ENCODE assay signal across 9 cellular contexts in the genomic region with DNA sequence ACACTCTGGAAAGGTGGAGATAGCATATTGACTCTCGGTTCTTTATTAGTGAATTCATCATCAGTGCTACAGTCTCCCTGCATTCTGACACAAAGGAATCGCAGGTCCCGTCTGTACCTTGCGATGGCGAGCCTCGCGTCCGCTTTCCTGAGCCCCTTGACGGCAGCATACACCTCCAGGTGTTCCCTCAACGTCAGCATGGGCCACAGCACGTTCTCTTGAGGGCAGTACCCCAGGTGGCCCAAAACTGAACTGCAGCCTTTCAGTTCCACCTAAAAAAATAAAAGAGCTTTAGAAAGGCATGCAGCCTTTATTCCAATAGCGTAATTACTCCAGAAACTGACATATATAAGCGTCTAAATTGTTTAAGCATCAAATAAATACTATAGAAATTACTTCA. TPM values are rescaled to one million over a fixed set of nuclear protein-coding genes. Genes with fewer than 3 reads are reported as not detected.
DNase-seq lines count a peak whose midpoint lies in the region; ATAC-seq, FAIRE-seq and TF ChIP-seq lines count a peak whose summit lies in the region.
"Had no signal": no experiment of that assay in that cellular context is flagged by ENCODE, and none has a peak within 500 bp of the region (broad histone marks: within the 10 kb centered on the region; RNA-seq: fewer than 3 reads in every experiment).

No MANE protein-coding gene starts in this region.

- no peak overlapping the region for H3K9ac ChIP-seq in endothelial cell of umbilical vein (replicated peaks; ENCODE audit: extremely low read depth, insufficient read depth, low read length)

- CTCF ChIA-PET in endothelial cell of umbilical vein (lab: Charles Lee): interaction anchor here (0.6 to 1.2 kb wide), 13 partner anchors 8 to 223 kb away, joined by 3 to 6 read pairs (median 3); a partner anchor contains a TSS

- H3K36me3 ChIP-seq in endothelial cell of umbilical vein (ENCODE audit: control insufficient read depth in 2 of 2, extremely low read depth in 1 of 2, insufficient read depth in 2 of 2, low read length in 2 of 2): peaks cover 0 to 12% of the 10 kb centered on the region in 2 experiments
- no peaks in the 10 kb centered on the region for H3K36me3 ChIP-seq in small intestine (ENCODE audit: control insufficient read depth in 2 of 2, insufficient read depth in 2 of 2, low read length in 2 of 2)

- H4K20me1 ChIP-seq in endothelial cell of umbilical vein (replicated peaks; ENCODE audit: control insufficient read depth, extremely low read depth, insufficient read depth, low read length): no peaks in the 10 kb centered on the region

- no peak overlapping the region for H3K4me3 ChIP-seq in endothelial cell of umbilical vein (replicated peaks in 1 of 3; ENCODE audit: insufficient read depth in 1 of 3, low read depth in 1 of 3, low read length in 3 of 3)
- H3K4me3 ChIP-seq in small intestine (ENCODE audit: low read depth in 1 of 2, low read length in 2 of 2): no peak overlapping the region

- no peaks in the 10 kb centered on the region for H3K4me1 ChIP-seq in endothelial cell of umbilical vein (ENCODE audit: control insufficient read depth, extremely low read depth, insufficient read depth, low read length)
- H3K4me1 ChIP-seq in small intestine (ENCODE audit: control insufficient read depth in 2 of 2, insufficient read depth in 1 of 2, low read depth in 1 of 2, low read length in 1 of 2): no peaks in the 10 kb centered on the region

- TF ChIP-seq CTCF in endothelial cell of umbilical vein (IDR thresholded peaks at IDR 0.05; ENCODE audit: extremely low read depth in 1 of 2, insufficient read depth in 1 of 2, low read depth in 1 of 2, low read length in 2 of 2): peak; percentile 5 to 38

- no peak for ATAC-seq in GM19467 (IDR thresholded peaks at IDR 0.05; ENCODE audit: unreplicated experiment)

- no peak for TF ChIP-seq POLR2A in endothelial cell of umbilical vein (IDR thresholded peaks at IDR 0.05; ENCODE audit: low read depth, low read length)

- dilution Hi-C loops in endothelial cell of umbilical vein (cut with MboI; ENCODE audit: extremely low pct_ligation_motif_present, low sequenced_read_pairs): no loop called here

- BruUV-seq in endothelial cell of umbilical vein (replicated peaks; lab: Mats Ljungman, UMichigan): no TSS peak

- no peaks in the 10 kb centered on the region for H3K9me1 ChIP-seq in endothelial cell of umbilical vein (replicated peaks; ENCODE audit: control insufficient read depth, extremely low read depth, insufficient read depth, low read length)

- DNase-seq in NCI-H82 (lab: John Stamatoyannopoulos, UW) (peak; percentile 66), NCI-H82 treated with DMSO at 0.1 percent for 48 hours (lab: John Stamatoyannopoulos, UW; ENCODE audit: unreplicated experiment) (no peak), NCI-H748 treated with DMSO at 0.1 percent for 48 hours (lab: John Stamatoyannopoulos, UW) (peak; percentile 25), endothelial cell of umbilical vein (ENCODE audit: low read depth, low spot score) (no peak), small intestine (peak; percentile 14), NOMO-1 treated with dmso at 0.1 percent for 144 hours (lab: John Stamatoyannopoulos, UW; ENCODE audit: unreplicated experiment) (no peak), ecto neural progenitor cell (ENCODE audit: low spot score) (no peak)
- DNase-seq: activated CD4-positive, alpha-beta memory T cell treated with anti-CD3 and anti-CD28 coated beads for 36 hours had no signal

- no peak overlapping the region for H3K27ac ChIP-seq in endothelial cell of umbilical vein (ENCODE audit: insufficient read depth, low read depth, low read length)
- no peak overlapping the region for H3K27ac ChIP-seq in small intestine (ENCODE audit: low read depth in 1 of 2, low read length in 1 of 2)

- H3K27me3 ChIP-seq in endothelial cell of umbilical vein (ENCODE audit: control insufficient read depth in 2 of 2, insufficient read depth in 2 of 2, low read length in 2 of 2) (no peaks in the 10 kb centered on the region), small intestine (ENCODE audit: control insufficient read depth in 2 of 2, insufficient read depth in 2 of 2, low read length in 2 of 2) (no peaks in the 10 kb centered on the region)

- intact Hi-C loops in endothelial cell of umbilical vein (cut with micrococcal nuclease): no loop called here

- FAIRE-seq in endothelial cell of umbilical vein (lab: Jason Lieb, UNC): no peak
- FAIRE-seq in small intestine (lab: Jason Lieb, UNC): no peak

- H3K9me3 ChIP-seq in endothelial cell of umbilical vein (replicated peaks; ENCODE audit: control insufficient read depth, insufficient read depth, low read length) (no peaks in the 10 kb centered on the region), small intestine (ENCODE audit: control insufficient read depth, low read depth) (peaks cover 1% of the 10 kb centered on the region)

- H2AFZ ChIP-seq in endothelial cell of umbilical vein (ENCODE audit: low read depth, low read length): no peak overlapping the region

- 63 to 72% (median 67%) methylated on average over 13 of the region's 13 CpGs for WGBS in small intestine, 3 donors

- no peak overlapping the region for H3K4me2 ChIP-seq in endothelial cell of umbilical vein (ENCODE audit: insufficient read depth, low read length)

- H3K79me2 ChIP-seq in endothelial cell of umbilical vein (ENCODE audit: control insufficient read depth, insufficient read depth, low read length): no peaks in the 10 kb centered on the region

- POLR2A ChIA-PET in endothelial cell of umbilical vein (lab: Charles Lee): no interaction called here

TF ChIP-seq in endothelial cell of umbilical vein, 7 proteins besides CTCF, POLR2A, EP300 and RAD21:
- TF ChIP-seq MYC (IDR thresholded peaks at IDR 0.05; ENCODE audit: low read depth, low read length): no peak
- TF ChIP-seq FOS (IDR thresholded peaks at IDR 0.05; ENCODE audit: borderline replicate concordance, insufficient read depth, low read length): no peak
- TF ChIP-seq, protein P1, sequence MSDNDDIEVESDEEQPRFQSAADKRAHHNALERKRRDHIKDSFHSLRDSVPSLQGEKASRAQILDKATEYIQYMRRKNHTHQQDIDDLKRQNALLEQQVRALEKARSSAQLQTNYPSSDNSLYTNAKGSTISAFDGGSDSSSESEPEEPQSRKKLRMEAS (IDR thresholded peaks at IDR 0.05; ENCODE audit: insufficient read depth, insufficient read length): no peak
- no peak for TF ChIP-seq JUN (IDR thresholded peaks at IDR 0.05; ENCODE audit: borderline replicate concordance, insufficient read depth, insufficient read length, low read depth)
- TF ChIP-seq GATA2 (IDR thresholded peaks at IDR 0.05; ENCODE audit: insufficient read depth, insufficient read length, low read depth, low read length): no peak
- TF ChIP-seq EZH2 (IDR thresholded peaks at IDR 0.05; ENCODE audit: borderline replicate concordance, low read depth, low read length, severe bottlenecking): no peak
- no peak for TF ChIP-seq POLR2AphosphoS5 (IDR thresholded peaks at IDR 0.05; ENCODE audit: insufficient read depth, low read depth, low read length)

RNA-seq across cellular contexts. Expression of a gene that starts 24.2 kb away (rescaled TPM):
- total RNA-seq in endothelial cell of umbilical vein: 2.0 and 2.7 TPM in 2 replicates
- polyA plus RNA-seq in endothelial cell of umbilical vein: 1.9 and 7.7 TPM in 2 replicates
- polyA plus RNA-seq in endothelial cell of umbilical vein (2011; cell fraction: cytosol; rRNA removed): 0.65 and 11.6 TPM in 2 replicates
- polyA plus RNA-seq in endothelial cell of umbilical vein (2011; cell fraction: nucleus; rRNA removed): 19.7 and 20.1 TPM in 2 replicates
- 2.3 and 3.9 TPM in 2 replicates for polyA plus RNA-seq in endothelial cell of umbilical vein (2012)
- polyA minus RNA-seq in endothelial cell of umbilical vein: 19.4 and 24.0 TPM in 2 replicates
- polyA minus RNA-seq in endothelial cell of umbilical vein (2011; cell fraction: cytosol; rRNA and poly(A)+ RNA removed): not detected
- polyA minus RNA-seq in endothelial cell of umbilical vein (2011; cell fraction: nucleus; rRNA and poly(A)+ RNA removed): 57.3 and 68.2 TPM in 2 replicates
- polyA plus RNA-seq in small intestine: 1 to 10 TPM in 1 of 3 donors, under 1 TPM in 2; 0.54 to 2.4 (median 0.89) TPM
- total RNA-seq: activated CD4-positive, alpha-beta memory T cell treated with anti-CD3 and anti-CD28 coated beads for 36 hours had no signal

RNA-seq across cellular contexts. Expression of a gene that starts 56.8 kb away (rescaled TPM):
- 16.8 and 30.5 TPM in 2 replicates for total RNA-seq in endothelial cell of umbilical vein
- polyA plus RNA-seq in endothelial cell of umbilical vein: 8.2 and 11.3 TPM in 2 replicates
- polyA plus RNA-seq in endothelial cell of umbilical vein (2011; cell fraction: cytosol; rRNA removed): 7.5 and 8.1 TPM in 2 replicates
- 65.3 and 81.8 TPM in 2 replicates for polyA plus RNA-seq in endothelial cell of umbilical vein (2011; cell fraction: nucleus; rRNA removed)
- 20.8 and 44.5 TPM in 2 replicates for polyA plus RNA-seq in endothelial cell of umbilical vein (2012)
- 38.9 and 40.4 TPM in 2 replicates for polyA minus RNA-seq in endothelial cell of umbilical vein
- not detected for polyA minus RNA-seq in endothelial cell of umbilical vein (2011; cell fraction: cytosol; rRNA and poly(A)+ RNA removed)
- polyA minus RNA-seq in endothelial cell of umbilical vein (2011; cell fraction: nucleus; rRNA and poly(A)+ RNA removed): 98.4 and 115 TPM in 2 replicates
- polyA plus RNA-seq in small intestine: 1 to 10 TPM in 2 of 3 donors, under 1 TPM in 1; 0.89 to 6.5 (median 3.2) TPM
- total RNA-seq: activated CD4-positive, alpha-beta memory T cell treated with anti-CD3 and anti-CD28 coated beads for 36 hours had no signal

Comparison
In these comparisons a context has a peak if more than half of its experiments do, and no peak if none do; other contexts are left out.
1. DNase-seq: peak in NCI-H82 (single experiment), NCI-H748 treated with DMSO at 0.1 percent for 48 hours (single experiment) and small intestine (single experiment); none in NCI-H82 treated with DMSO at 0.1 percent for 48 hours (single experiment), endothelial cell of umbilical vein (single experiment), NOMO-1 treated with dmso at 0.1 percent for 144 hours (single experiment) and ecto neural progenitor cell (single experiment).